Comparison of ENCODE assay signal across 9 cellular contexts in the genomic region with DNA sequence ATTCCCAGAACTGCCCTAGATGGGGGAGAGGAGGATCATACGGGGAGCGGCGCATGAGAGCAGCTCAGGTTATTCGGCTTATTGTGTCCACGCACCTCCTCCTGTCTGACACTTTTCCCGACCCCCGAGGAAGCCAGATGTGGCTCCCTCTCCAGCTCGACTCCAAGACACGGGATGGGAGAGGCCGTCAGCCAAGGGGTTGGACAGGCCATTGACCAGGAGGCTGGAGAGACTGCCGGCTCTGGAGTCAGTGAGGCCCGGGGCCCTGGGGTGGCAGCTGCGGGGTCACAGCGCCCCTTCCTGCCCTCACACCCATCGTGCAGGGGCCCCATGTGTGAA. TPM values are rescaled to one million over a fixed set of nuclear protein-coding genes. Genes with fewer than 3 reads are reported as not detected.
DNase-seq lines count a peak whose midpoint lies in the region; ATAC-seq and TF ChIP-seq lines count a peak whose summit lies in the region.
"Had no signal": no experiment of that assay in that cellular context is flagged by ENCODE, and none has a peak within 500 bp of the region (broad histone marks: within the 10 kb centered on the region; RNA-seq: fewer than 3 reads in every experiment).

No MANE protein-coding gene starts in this region.

- H3K9ac ChIP-seq in HUES48 (ENCODE audit: low read depth, low read length) (no peak overlapping the region), neural cell (ENCODE audit: low read length) (no peak overlapping the region)

- TF ChIP-seq CTCF in neural cell (IDR thresholded peaks at IDR 0.05; ENCODE audit: poor library complexity, severe bottlenecking): peak; percentile 43

- H2AFZ ChIP-seq in ACC112 (ENCODE audit: low read length, unreplicated experiment) (no peak overlapping the region), neural cell (ENCODE audit: low read depth, low read length) (no peak overlapping the region)

- TF ChIP-seq RAD21 in neural cell (conservative IDR thresholded peaks at IDR 0.05): no peak

- H3K4me3 ChIP-seq in ACC112 (ENCODE audit: low read depth, low read length) (peak overlapping the region; percentile 74; the same call in 1 of the 2 replicates), HUES48 (ENCODE audit: low read depth, low read length) (peak overlapping the region; percentile 79; the same call in 1 of the 2 replicates), ectodermal cell (ENCODE audit: insufficient read depth, low read depth, low read length) (peak overlapping the region; percentile 71), neural cell (ENCODE audit: low read length) (peak overlapping the region; percentile 55)

- no peak overlapping the region for H3K27ac ChIP-seq in ACC112 (ENCODE audit: low read depth, low read length)
- no peak overlapping the region for H3K27ac ChIP-seq in HUES48 (ENCODE audit: low read depth, low read length)
- no peak overlapping the region for H3K27ac ChIP-seq in ectodermal cell (ENCODE audit: insufficient read depth, low read depth, low read length, poor library complexity, severe bottlenecking)
- no peak overlapping the region for H3K27ac ChIP-seq in neural cell (ENCODE audit: low read length)

- H3F3A ChIP-seq in neural cell (ENCODE audit: insufficient read depth, low read length, poor library complexity, severe bottlenecking): no peaks in the 10 kb centered on the region

- WGBS in ectodermal cell, 2 experiments: 32 to 33% methylated on average over 15 of the region's 15 CpGs

- H3K9me2 ChIP-seq in neural cell (ENCODE audit: insufficient read depth, low read length): no peaks in the 10 kb centered on the region

- no peak for ATAC-seq in GM18909 (IDR thresholded peaks at IDR 0.05; ENCODE audit: poor library complexity, unreplicated experiment)

- H3K9me3 ChIP-seq in HUES48 (ENCODE audit: control insufficient read depth, insufficient read depth, low read length): no peaks in the 10 kb centered on the region
- no peaks in the 10 kb centered on the region for H3K9me3 ChIP-seq in ectodermal cell (ENCODE audit: control insufficient read depth, low read length)
- H3K9me3 ChIP-seq in neural cell (ENCODE audit: low read length): no peaks in the 10 kb centered on the region

- DNase-seq in CD1c-positive myeloid dendritic cell (ENCODE audit: extremely low spot score): no peak
- DNase-seq in NCI-H2081 (lab: John Stamatoyannopoulos, UW): no peak
- DNase-seq in SIG-M5 treated with dmso at 0.1 percent for 504 hours (lab: John Stamatoyannopoulos, UW; ENCODE audit: unreplicated experiment): no peak

- no peaks in the 10 kb centered on the region for H4K20me1 ChIP-seq in neural cell (ENCODE audit: insufficient read depth)

- no peak overlapping the region for H3K4me2 ChIP-seq in neural cell (ENCODE audit: low read length)

- H3K4me1 ChIP-seq in ACC112 (ENCODE audit: control insufficient read depth, insufficient read depth, low read length, unreplicated experiment): peaks cover 13% of the 10 kb centered on the region
- peaks cover 23% of the 10 kb centered on the region for H3K4me1 ChIP-seq in HUES48 (ENCODE audit: control insufficient read depth, insufficient read depth, low read length)
- H3K4me1 ChIP-seq in ectodermal cell (ENCODE audit: control insufficient read depth, insufficient read depth, low read length): peaks cover 22% of the 10 kb centered on the region

- H3K36me3 ChIP-seq in ACC112 (ENCODE audit: insufficient read depth, low read length) (no peaks in the 10 kb centered on the region), HUES48 (ENCODE audit: control insufficient read depth, insufficient read depth, low read length) (peaks cover 30% of the 10 kb centered on the region), ectodermal cell (ENCODE audit: control insufficient read depth, insufficient read depth, low read length) (no peaks in the 10 kb centered on the region), neural cell (ENCODE audit: insufficient read depth, low read length) (no peaks in the 10 kb centered on the region)

- no peaks in the 10 kb centered on the region for H3K27me3 ChIP-seq in ACC112 (ENCODE audit: insufficient read depth, low read length)
- peaks cover 6% of the 10 kb centered on the region; the same call in 1 of the 2 replicates for H3K27me3 ChIP-seq in HUES48 (ENCODE audit: control insufficient read depth, insufficient read depth, low read length)
- peaks cover 35% of the 10 kb centered on the region for H3K27me3 ChIP-seq in ectodermal cell (ENCODE audit: control insufficient read depth, insufficient read depth, low read length, poor library complexity, severe bottlenecking)
- H3K27me3 ChIP-seq in neural cell (ENCODE audit: insufficient read depth, low read depth, low read length): peaks cover 36% of the 10 kb centered on the region

- TF ChIP-seq EP300 in neural cell (conservative IDR thresholded peaks at IDR 0.05; ENCODE audit: poor library complexity, severe bottlenecking): no peak

- H3K79me2 ChIP-seq in ACC112 (ENCODE audit: control insufficient read depth, insufficient read depth, low read length, unreplicated experiment): no peaks in the 10 kb centered on the region
- no peaks in the 10 kb centered on the region for H3K79me2 ChIP-seq in neural cell (replicated peaks; ENCODE audit: insufficient read depth, low read length)

TF ChIP-seq in neural cell, 6 proteins besides CTCF, POLR2A, EP300 and RAD21:
- TF ChIP-seq POLR2AphosphoS5 (IDR thresholded peaks at IDR 0.05) (no peak), SMC3 (conservative IDR thresholded peaks at IDR 0.05; ENCODE audit: poor library complexity) (peak; percentile 1)
TF ChIP-seq in neural cell: peak in this region for 1.

RNA-seq across cellular contexts. Expression of gene DMKN, which starts 2.9 kb away (rescaled TPM):
- polyA plus RNA-seq in ectodermal cell (2013, experiment 1 of 4): 134 TPM
- polyA plus RNA-seq in ectodermal cell (2013, experiment 2 of 4): 126 TPM
- polyA plus RNA-seq in ectodermal cell (2013, experiment 3 of 4): 100.0 TPM
- polyA plus RNA-seq in ectodermal cell (2013, experiment 4 of 4): 118 TPM
- polyA plus RNA-seq in neural cell: not detected in 2 replicates
- not detected in 2 replicates for polyA minus RNA-seq in neural cell
- polyA plus RNA-seq: endothelial cell of umbilical vein had no signal

RNA-seq across cellular contexts. Expression of gene SBSN, which starts 17.5 kb away (rescaled TPM):
- polyA plus RNA-seq in ectodermal cell (2013, experiment 1 of 4): 0.56 TPM
- polyA plus RNA-seq in ectodermal cell (2013, experiment 2 of 4): not detected
- not detected for polyA plus RNA-seq in ectodermal cell (2013, experiment 3 of 4)
- polyA plus RNA-seq in ectodermal cell (2013, experiment 4 of 4): not detected
- polyA plus RNA-seq in neural cell: not detected in 2 replicates
- not detected in 2 replicates for polyA minus RNA-seq in neural cell
- polyA plus RNA-seq: endothelial cell of umbilical vein had no signal

RNA-seq across cellular contexts. Expression of gene KRTDAP, which starts 20.3 kb away (rescaled TPM):
- 1.4 TPM for polyA plus RNA-seq in ectodermal cell (2013, experiment 1 of 4)
- polyA plus RNA-seq in ectodermal cell (2013, experiment 2 of 4): 1.00 TPM
- polyA plus RNA-seq in ectodermal cell (2013, experiment 3 of 4): not detected
- polyA plus RNA-seq in ectodermal cell (2013, experiment 4 of 4): 0.81 TPM
- polyA plus RNA-seq in neural cell: not detected in 2 replicates
- polyA minus RNA-seq in neural cell: not detected in 2 replicates
- polyA plus RNA-seq: endothelial cell of umbilical vein had no signal

RNA-seq across cellular contexts. Expression of gene GAPDHS, which starts 22.7 kb away (rescaled TPM):
- not detected for polyA plus RNA-seq in ectodermal cell (2013, experiment 1 of 4)
- 0.12 TPM for polyA plus RNA-seq in ectodermal cell (2013, experiment 2 of 4)
- polyA plus RNA-seq in ectodermal cell (2013, experiment 3 of 4): not detected
- 0.77 TPM for polyA plus RNA-seq in ectodermal cell (2013, experiment 4 of 4)
- polyA plus RNA-seq in neural cell: not detected in 2 replicates
- not detected in 2 replicates for polyA minus RNA-seq in neural cell
- polyA plus RNA-seq: endothelial cell of umbilical vein had no signal

RNA-seq across cellular contexts. Expression of gene TMEM147, which starts 34.8 kb away (rescaled TPM):
- 92.7 TPM for polyA plus RNA-seq in ectodermal cell (2013, experiment 1 of 4)
- 91.6 TPM for polyA plus RNA-seq in ectodermal cell (2013, experiment 2 of 4)
- polyA plus RNA-seq in ectodermal cell (2013, experiment 3 of 4): 74.1 TPM
- polyA plus RNA-seq in ectodermal cell (2013, experiment 4 of 4): 89.9 TPM
- polyA plus RNA-seq in neural cell: 106 and 108 TPM in 2 replicates
- polyA minus RNA-seq in neural cell: 37.7 and 37.9 TPM in 2 replicates
